ENCODE assay signal across 8 cellular contexts in the genomic region with DNA sequence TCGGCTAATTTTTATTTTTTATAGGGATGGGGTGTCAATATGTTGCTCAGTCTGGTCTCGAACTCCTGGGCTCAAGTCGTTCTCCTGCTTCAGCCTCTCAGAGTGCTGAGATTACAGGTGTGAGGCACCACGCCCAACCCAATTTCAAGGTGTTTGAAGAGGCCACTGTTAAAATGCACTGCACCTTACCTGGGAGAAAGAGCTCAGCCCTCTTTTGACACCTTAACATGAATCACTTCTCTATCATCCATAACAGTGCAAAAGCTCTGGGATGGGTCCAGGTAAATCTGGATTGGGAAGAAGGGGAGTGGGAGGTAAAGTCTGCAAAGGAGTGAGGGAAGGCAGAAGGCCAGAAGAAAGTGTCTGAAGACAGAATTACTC. TPM values are rescaled to one million over a fixed set of nuclear protein-coding genes. Genes with fewer than 3 reads are reported as not detected.
A peak's percentile ranks its signal among the peaks of the same experiment; 100 is the strongest.
DNase-seq lines count a peak whose midpoint lies in the region; ATAC-seq, FAIRE-seq and TF ChIP-seq lines count a peak whose summit lies in the region.

No MANE protein-coding gene starts in this region.

- H3K27ac ChIP-seq in DOHH2 (ENCODE audit: low read depth, low read length) (0 out of 2 replicates have a peak overlapping the region, but pooled peaks have one; percentile 63), PC-9 (no peak overlapping the region), endothelial cell of umbilical vein (ENCODE audit: insufficient read depth, low read depth, low read length) (no peak overlapping the region), parathyroid adenoma (peak overlapping the region; percentile 93)

- H3K4me2 ChIP-seq in DOHH2 (ENCODE audit: low read length) (peak overlapping the region; percentile 93), PC-9 (peak overlapping the region; percentile 85), endothelial cell of umbilical vein (ENCODE audit: insufficient read depth, low read length) (peak overlapping the region; percentile 79), parathyroid adenoma (ENCODE audit: low read length) (peak overlapping the region; percentile 91)

- DNase-seq in PC-9 (no peak), endothelial cell of umbilical vein (ENCODE audit: low read depth, low spot score) (no peak), mucosa of descending colon (no peak), NCI-H526 (lab: John Stamatoyannopoulos, UW) (no peak)

- H3K27me3 ChIP-seq in DOHH2 (ENCODE audit: control insufficient read depth, low read length) (0 out of 2 replicates have a peak, but pooled peaks cover under 1% of the 10 kb centered on the region), PC-9 (ENCODE audit: insufficient read depth, low read depth) (no peaks in the 10 kb centered on the region), endothelial cell of umbilical vein (ENCODE audit: control insufficient read depth in 2 of 2, insufficient read depth in 2 of 2, low read length in 2 of 2) (peaks cover 0 to 3% of the 10 kb centered on the region in 2 experiments), parathyroid adenoma (ENCODE audit: control insufficient read depth, insufficient read depth, low read length) (no peaks in the 10 kb centered on the region)

- TF ChIP-seq CTCF in DOHH2 (IDR thresholded peaks at IDR 0.05; ENCODE audit: low read depth, low read length, poor library complexity, severe bottlenecking) (no peak), PC-9 (conservative IDR thresholded peaks at IDR 0.05) (no peak), endothelial cell of umbilical vein (IDR thresholded peaks at IDR 0.05; ENCODE audit: extremely low read depth in 1 of 2, insufficient read depth in 1 of 2, low read depth in 1 of 2, low read length in 2 of 2) (no peak), parathyroid adenoma (IDR thresholded peaks at IDR 0.05) (no peak), mucosa of descending colon (IDR thresholded peaks at IDR 0.05) (no peak)

- POLR2A ChIA-PET in PC-9 (lab: Charles Lee; ENCODE audit: unreplicated experiment): interaction anchor here (1.0 kb wide), 1 partner anchor 48 kb away, joined by 3 read pairs; the partner anchor contains the start of gene ZNF398
- POLR2A ChIA-PET in endothelial cell of umbilical vein (lab: Charles Lee): no interaction called here

- H3K4me3 ChIP-seq in DOHH2 (ENCODE audit: low read length) (peak overlapping the region; percentile 93), PC-9 (peak overlapping the region; percentile 91), endothelial cell of umbilical vein (replicated peaks in 1 of 3; ENCODE audit: insufficient read depth in 1 of 3, low read depth in 1 of 3, low read length in 3 of 3) (peak overlapping the region; percentile 70 to 83 (median 78)), parathyroid adenoma (ENCODE audit: low read depth, low read length) (peak overlapping the region; percentile 84), mucosa of descending colon (no peak overlapping the region)

- H3F3A ChIP-seq in DOHH2 (ENCODE audit: control insufficient read depth, insufficient read depth): peaks cover 9% of the 10 kb centered on the region
- H3F3A ChIP-seq in PC-9 (ENCODE audit: insufficient read depth, low read depth): peaks cover 10% of the 10 kb centered on the region; the same call in 1 of the 2 replicates

- H3K9me3 ChIP-seq in DOHH2 (ENCODE audit: control insufficient read depth, insufficient read depth, low read length): no peaks in the 10 kb centered on the region
- no peaks in the 10 kb centered on the region for H3K9me3 ChIP-seq in PC-9 (ENCODE audit: insufficient read depth, low read depth)
- H3K9me3 ChIP-seq in endothelial cell of umbilical vein (replicated peaks; ENCODE audit: control insufficient read depth, insufficient read depth, low read length): no peaks in the 10 kb centered on the region
- H3K9me3 ChIP-seq in parathyroid adenoma (ENCODE audit: control insufficient read depth, low read length): no peaks in the 10 kb centered on the region
- no peaks in the 10 kb centered on the region for H3K9me3 ChIP-seq in mucosa of descending colon

- peak overlapping the region; percentile 78 for H2AFZ ChIP-seq in PC-9
- H2AFZ ChIP-seq in endothelial cell of umbilical vein (ENCODE audit: low read depth, low read length): peak overlapping the region; percentile 90
- peak overlapping the region; percentile 97 for H2AFZ ChIP-seq in parathyroid adenoma

- H3K9me1 ChIP-seq in endothelial cell of umbilical vein (replicated peaks; ENCODE audit: control insufficient read depth, extremely low read depth, insufficient read depth, low read length): no peaks in the 10 kb centered on the region

- no peak for FAIRE-seq in endothelial cell of umbilical vein (lab: Jason Lieb, UNC)

- H3K36me3 ChIP-seq in DOHH2 (ENCODE audit: control insufficient read depth, low read length) (peaks cover 27% of the 10 kb centered on the region), PC-9 (ENCODE audit: low read depth) (peaks cover 19% of the 10 kb centered on the region), endothelial cell of umbilical vein (ENCODE audit: control insufficient read depth in 2 of 2, extremely low read depth in 1 of 2, insufficient read depth in 2 of 2, low read length in 2 of 2) (peaks cover 0 to 10% of the 10 kb centered on the region in 2 experiments), parathyroid adenoma (ENCODE audit: control insufficient read depth, insufficient read depth, low read length) (no peaks in the 10 kb centered on the region), mucosa of descending colon (ENCODE audit: low read depth) (peaks cover 8% of the 10 kb centered on the region)

- H4K20me1 ChIP-seq in DOHH2 (ENCODE audit: control insufficient read depth, insufficient read depth, low read depth, low read length) (no peaks in the 10 kb centered on the region), PC-9 (ENCODE audit: insufficient read depth) (peaks cover 11% of the 10 kb centered on the region), endothelial cell of umbilical vein (replicated peaks; ENCODE audit: control insufficient read depth, extremely low read depth, insufficient read depth, low read length) (no peaks in the 10 kb centered on the region)

- H3K9ac ChIP-seq in endothelial cell of umbilical vein (replicated peaks; ENCODE audit: extremely low read depth, insufficient read depth, low read length) (peak overlapping the region; percentile 84), parathyroid adenoma (no peak overlapping the region)

- peaks cover 31% of the 10 kb centered on the region for H3K4me1 ChIP-seq in DOHH2 (ENCODE audit: control insufficient read depth, low read length)
- peaks cover 17% of the 10 kb centered on the region for H3K4me1 ChIP-seq in PC-9 (replicated peaks; ENCODE audit: insufficient read depth)
- H3K4me1 ChIP-seq in endothelial cell of umbilical vein (ENCODE audit: control insufficient read depth, extremely low read depth, insufficient read depth, low read length): peaks cover 21% of the 10 kb centered on the region
- H3K4me1 ChIP-seq in parathyroid adenoma: no peaks in the 10 kb centered on the region
- H3K4me1 ChIP-seq in mucosa of descending colon (ENCODE audit: low read depth): peaks cover 26% of the 10 kb centered on the region

- no peak for TF ChIP-seq POLR2A in endothelial cell of umbilical vein (IDR thresholded peaks at IDR 0.05; ENCODE audit: low read depth, low read length)

- BruUV-seq in PC-9 (replicated peaks; lab: Mats Ljungman, UMichigan): no TSS peak
- no TSS peak for BruUV-seq in endothelial cell of umbilical vein (replicated peaks; lab: Mats Ljungman, UMichigan)

- dilution Hi-C loops in endothelial cell of umbilical vein (cut with MboI; ENCODE audit: extremely low pct_ligation_motif_present, low sequenced_read_pairs): no loop called here

- CTCF ChIA-PET in PC-9 (lab: Charles Lee) (interaction anchor here (0.5 to 1.4 kb wide), 5 partner anchors 67 to 190 kb away, joined by 3 to 9 read pairs (median 5); partner anchors contain the start of genes ZNF425 and ZNF783), endothelial cell of umbilical vein (lab: Charles Lee) (interaction anchor here (1.0 to 2.3 kb wide), 15 partner anchors 9 to 430 kb away, joined by 3 to 21 read pairs (median 5); partner anchors contain the start of genes ZNF398 and ZNF783)

- intact Hi-C loops in PC-9 (cut with micrococcal nuclease; ENCODE audit: unreplicated experiment): loop anchor here (1.0 to 5.0 kb wide), 5 partner anchors 45 to 90 kb away; partner anchors contain the start of genes ZNF212, ZNF398 and ZNF425
- intact Hi-C loops in endothelial cell of umbilical vein (cut with micrococcal nuclease): loop anchor here (1.0 to 10.0 kb wide), 7 partner anchors 45 to 430 kb away; partner anchors contain the start of genes PDIA4, ZNF212, ZNF398 and ZNF425
- intact Hi-C loops in mucosa of descending colon (cut with DNase I, micrococcal nuclease): no loop called here

- H3K79me2 ChIP-seq in DOHH2 (ENCODE audit: control insufficient read depth, low read length) (peaks cover 48% of the 10 kb centered on the region), PC-9 (ENCODE audit: low read depth) (peaks cover 39% of the 10 kb centered on the region), endothelial cell of umbilical vein (ENCODE audit: control insufficient read depth, insufficient read depth, low read length) (peaks cover 29% of the 10 kb centered on the region), parathyroid adenoma (peaks cover 30% of the 10 kb centered on the region)

- ATAC-seq in mucosa of descending colon: no peak
- no peak for ATAC-seq in GM19328 (IDR thresholded peaks at IDR 0.05; ENCODE audit: unreplicated experiment)
- no peak for ATAC-seq in GM19324 (IDR thresholded peaks at IDR 0.05; ENCODE audit: low FRiP score, unreplicated experiment)

- no peaks in the 10 kb centered on the region for H3K9me2 ChIP-seq in DOHH2 (replicated peaks; ENCODE audit: control insufficient read depth, low read length)
- no peaks in the 10 kb centered on the region for H3K9me2 ChIP-seq in PC-9 (ENCODE audit: insufficient read depth)

RNA-seq across cellular contexts. Expression of gene ZNF282, which starts 0.6 kb away (rescaled TPM):
- total RNA-seq in PC-9 (2021) (32.5 and 35.9 TPM in 2 replicates), endothelial cell of umbilical vein (34.4 and 36.0 TPM in 2 replicates), mucosa of descending colon (10 to 100 TPM; 22.0 to 32.4 (median 28.1) TPM)
- polyA plus RNA-seq in endothelial cell of umbilical vein: 20.0 and 33.2 TPM in 2 replicates
- 13.8 and 16.2 TPM in 2 replicates for polyA plus RNA-seq in endothelial cell of umbilical vein (2011; cell fraction: cytosol; rRNA removed)
- 21.3 and 51.7 TPM in 2 replicates for polyA plus RNA-seq in endothelial cell of umbilical vein (2011; cell fraction: nucleus; rRNA removed)
- 15.4 and 18.4 TPM in 2 replicates for polyA plus RNA-seq in endothelial cell of umbilical vein (2012)
- 19.4 and 24.3 TPM in 2 replicates for polyA minus RNA-seq in endothelial cell of umbilical vein
- 23.5 TPM for polyA minus RNA-seq in endothelial cell of umbilical vein (2011; cell fraction: cytosol; rRNA and poly(A)+ RNA removed)
- 30.1 and 34.7 TPM in 2 replicates for polyA minus RNA-seq in endothelial cell of umbilical vein (2011; cell fraction: nucleus; rRNA and poly(A)+ RNA removed)

RNA-seq across cellular contexts. Expression of gene ZNF212, which starts 44.7 kb away (rescaled TPM):
- total RNA-seq in PC-9 (2021) (16.9 and 22.3 TPM in 2 replicates), endothelial cell of umbilical vein (9.0 and 9.2 TPM in 2 replicates), mucosa of descending colon (10 to 100 TPM in 2 of 3 donors, 1 to 10 TPM in 1; 9.7 to 12.8 (median 11.9) TPM)
- 3.3 and 3.6 TPM in 2 replicates for polyA plus RNA-seq in endothelial cell of umbilical vein
- 3.9 and 4.0 TPM in 2 replicates for polyA plus RNA-seq in endothelial cell of umbilical vein (2011; cell fraction: cytosol; rRNA removed)
- 12.3 and 13.1 TPM in 2 replicates for polyA plus RNA-seq in endothelial cell of umbilical vein (2011; cell fraction: nucleus; rRNA removed)
- 3.3 and 4.6 TPM in 2 replicates for polyA plus RNA-seq in endothelial cell of umbilical vein (2012)
- polyA minus RNA-seq in endothelial cell of umbilical vein: 4.2 and 5.5 TPM in 2 replicates
- 4.6 TPM for polyA minus RNA-seq in endothelial cell of umbilical vein (2011; cell fraction: cytosol; rRNA and poly(A)+ RNA removed)
- 4.8 and 6.3 TPM in 2 replicates for polyA minus RNA-seq in endothelial cell of umbilical vein (2011; cell fraction: nucleus; rRNA and poly(A)+ RNA removed)

RNA-seq across cellular contexts. Expression of gene ZNF398, which starts 47.5 kb away (rescaled TPM):
- 10.8 and 11.7 TPM in 2 replicates for total RNA-seq in PC-9 (2021)
- 8.6 and 10.6 TPM in 2 replicates for total RNA-seq in endothelial cell of umbilical vein
- polyA plus RNA-seq in endothelial cell of umbilical vein: 7.5 and 11.1 TPM in 2 replicates
- polyA plus RNA-seq in endothelial cell of umbilical vein (2011; cell fraction: cytosol; rRNA removed): 3.7 and 4.5 TPM in 2 replicates
- 6.3 and 6.4 TPM in 2 replicates for polyA plus RNA-seq in endothelial cell of umbilical vein (2011; cell fraction: nucleus; rRNA removed)
- polyA plus RNA-seq in endothelial cell of umbilical vein (2012): 4.2 and 5.1 TPM in 2 replicates
- 17.9 and 21.4 TPM in 2 replicates for polyA minus RNA-seq in endothelial cell of umbilical vein
- 12.3 TPM for polyA minus RNA-seq in endothelial cell of umbilical vein (2011; cell fraction: cytosol; rRNA and poly(A)+ RNA removed)
- polyA minus RNA-seq in endothelial cell of umbilical vein (2011; cell fraction: nucleus; rRNA and poly(A)+ RNA removed): 11.1 and 12.1 TPM in 2 replicates
- 10 to 100 TPM in 2 of 3 donors, 1 to 10 TPM in 1; 9.9 to 17.2 (median 10.9) TPM for total RNA-seq in mucosa of descending colon

Comparison
In these comparisons a context has a peak if more than half of its experiments do, and no peak if none do; other contexts are left out.
1. H3K27ac ChIP-seq: peak in DOHH2 (single experiment) and parathyroid adenoma (single experiment); none in PC-9 (single experiment) and endothelial cell of umbilical vein (single experiment).
2. intact Hi-C loops: an anchor here in PC-9 (1.0 to 5.0 kb wide) and endothelial cell of umbilical vein (1.0 to 10.0 kb wide); none called in mucosa of descending colon.
3. Peak in every context shown above with its lines, with median percentiles within 50 percentile points of each other: H3K4me2 ChIP-seq and H2AFZ ChIP-seq.